Comparison of ENCODE assay signal across 1 cellular context in genomic region chr2:55902429-55902828, GRCh38.
TF ChIP-seq lines count a peak whose summit lies in the region.

No MANE protein-coding gene starts in this region.

TF ChIP-seq in HepG2, 621 proteins besides CTCF, POLR2A, EP300 and RAD21 (continued from another document):
- no peak for TF ChIP-seq E2F5 (CRISPR knock-in tag; conservative IDR thresholded peaks at IDR 0.05)
